ENCODE assay signal across 8 cellular contexts in the genomic region with DNA sequence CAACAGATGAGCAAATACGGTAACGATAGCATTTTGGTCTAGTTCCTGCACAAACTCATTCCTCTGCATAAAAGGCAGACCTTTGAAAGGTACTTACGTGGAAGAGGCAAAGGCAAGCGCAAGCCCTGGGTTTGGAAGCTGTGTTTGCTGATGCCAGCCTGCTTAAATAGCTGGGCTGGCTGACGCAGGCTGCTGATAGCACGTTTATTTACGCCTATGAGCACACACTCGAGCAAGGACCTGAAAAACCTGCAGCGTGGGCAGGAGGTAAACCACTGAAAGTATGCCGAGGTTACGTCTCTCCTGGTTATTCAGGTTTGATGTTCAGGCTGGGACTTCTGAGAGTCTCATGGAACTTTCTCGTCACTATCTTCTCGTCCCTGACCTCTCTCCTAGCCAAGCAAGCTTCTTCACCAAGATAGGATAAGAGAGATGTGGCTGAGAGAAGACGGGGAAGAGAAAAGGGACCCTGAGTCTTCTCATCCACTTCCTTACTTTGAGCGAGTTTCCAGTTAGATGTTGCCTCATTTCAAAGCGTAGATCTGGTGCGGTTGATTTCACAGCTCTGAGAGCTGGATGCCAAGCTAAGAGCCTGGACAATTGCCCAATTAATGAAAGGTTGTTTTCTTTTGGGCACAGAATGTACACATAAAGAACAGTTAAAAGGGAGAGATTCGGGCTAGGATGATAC.
DNase-seq lines count a peak whose midpoint lies in the region; ATAC-seq lines count a peak whose summit lies in the region.

TSS of gene HOPX (minus strand) at position 139 of the 691 bp plus-strand sequence. CDS start 23,480 bp downstream, outside the sequence.

- no peak for ATAC-seq in HG03571 (IDR thresholded peaks at IDR 0.05; ENCODE audit: unreplicated experiment)

- DNase-seq in NCI-H2171 treated with DMSO at 0.1 percent for 48 hours (lab: John Stamatoyannopoulos, UW) (peak; percentile 34), NCI-H2171 (lab: John Stamatoyannopoulos, UW) (no peak), NCI-H774 (lab: John Stamatoyannopoulos, UW) (peak; percentile 59), inferior parietal cortex (ENCODE audit: extremely low spot score) (peak; percentile 30), HUDEP-2 (lab: John Stamatoyannopoulos, UW; ENCODE audit: unreplicated experiment in 76 of 76) (no peak)
- peak; percentile 29 for DNase-seq in activated gamma-delta T cell treated with anti-CD3 and anti-CD28 coated beads, Interleukin-2, amount 50 U/mL, for 16 hours (ENCODE audit: low read depth)
- peak; percentile 55 to 63 (median 59) for DNase-seq in stimulated activated CD4-positive, alpha-beta T cell treated with anti-CD3 and anti-CD28 coated beads, TNF-alpha, amount 100 ng/mL, for 48 hours (ENCODE audit: low read depth in 3 of 3)

Comparison
In these comparisons a context has a peak if more than half of its experiments do, and no peak if none do; other contexts are left out.
1. DNase-seq: peak in NCI-H2171 treated with DMSO at 0.1 percent for 48 hours (single experiment), NCI-H774 (single experiment), activated gamma-delta T cell treated with anti-CD3 and anti-CD28 coated beads, Interleukin-2, amount 50 U/mL, for 16 hours (single experiment), inferior parietal cortex (single experiment) and stimulated activated CD4-positive, alpha-beta T cell treated with anti-CD3 and anti-CD28 coated beads, TNF-alpha, amount 100 ng/mL, for 48 hours (3 of 3); none in NCI-H2171 (single experiment) and HUDEP-2 (0 of 76).